ENCODE assay signal across 19 cellular contexts in the genomic region with DNA sequence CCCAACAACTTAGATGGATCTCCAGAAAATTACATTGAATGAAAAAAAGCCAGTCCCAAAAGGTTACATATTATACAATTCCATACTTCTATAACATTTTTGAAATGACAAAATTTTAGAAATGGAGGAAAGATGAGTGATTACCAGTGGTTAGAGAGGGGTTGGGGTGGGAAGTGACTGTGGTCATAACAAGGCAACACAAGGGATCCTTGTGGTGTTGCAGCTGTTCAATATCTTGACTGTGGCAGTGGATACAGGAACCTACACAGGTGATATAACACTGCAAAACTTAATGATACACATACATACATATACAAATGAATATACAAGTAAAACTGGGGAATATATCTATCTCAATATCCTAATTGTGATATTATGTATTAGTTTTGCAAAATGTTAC. TPM values are rescaled to one million over a fixed set of nuclear protein-coding genes. Genes with fewer than 3 reads are reported as not detected.
DNase-seq lines count a peak whose midpoint lies in the region; ATAC-seq, FAIRE-seq and TF ChIP-seq lines count a peak whose summit lies in the region.
"Had no signal": no experiment of that assay in that cellular context is flagged by ENCODE, and none has a peak within 500 bp of the region (broad histone marks: within the 10 kb centered on the region; RNA-seq: fewer than 3 reads in every experiment).

No MANE protein-coding gene starts in this region.

- peaks cover 5% of the 10 kb centered on the region for H3K9me3 ChIP-seq in SJCRH30 (replicated peaks)
- H3K9me3 ChIP-seq: HAP-1, Peyer's patch had no signal

- CTCF ChIA-PET in activated CD4-positive, alpha-beta T cell treated with anti-CD3 and anti-CD28 coated beads for 36 hours (lab: Charles Lee) = no interaction called here

- no peak overlapping the region for H3K27ac Mint-ChIP-seq in activated CD4-positive, alpha-beta T cell treated with anti-CD3 and anti-CD28 coated beads for 36 hours
- peak overlapping the region; percentile 10 for H3K27ac Mint-ChIP-seq in osteocyte (ENCODE audit: unreplicated experiment)

- DNase-seq in activated CD4-positive, alpha-beta T cell treated with anti-CD3 and anti-CD28 coated beads for 36 hours = peak; percentile 9
- no peak for DNase-seq in activated CD4-positive, alpha-beta T cell treated with anti-CD3 and anti-CD28 coated beads for 1 hour
- DNase-seq in GM19239 (ENCODE audit: insufficient read length, low spot score) (no peak), SJCRH30 (peak; percentile 15 to 60), osteocyte (ENCODE audit: extremely low spot score, unreplicated experiment) (no peak), NCI-H1417 (lab: John Stamatoyannopoulos, UW) (no peak), DMS79 (lab: John Stamatoyannopoulos, UW) (no peak)
- DNase-seq: CD4-positive, alpha-beta memory T cell; DMS79 treated with DMSO at 0.1 percent for 48 hours; IMR-90; NCI-H1092; NCI-H2081 treated with DMSO at 0.1 percent for 48 hours; NCI-H510A treated with DMSO at 0.1 percent for 48 hours; NCI-H82; Peyer's patch; Right ventricle myocardium superior had no signal

- H3K27me3 ChIP-seq in SJCRH30 = no peaks in the 10 kb centered on the region
- H3K27me3 ChIP-seq: Peyer's patch had no signal

- TF ChIP-seq CTCF in osteocyte (IDR thresholded peaks at IDR 0.05) = no peak

- H3K4me3 ChIP-seq in SJCRH30 = no peak overlapping the region
- H3K4me3 ChIP-seq: HAP-1, Peyer's patch had no signal

- 0 out of 2 replicates have a peak, but pooled peaks cover 3% of the 10 kb centered on the region for H3K36me3 ChIP-seq in SJCRH30
- H3K36me3 ChIP-seq: HAP-1, Peyer's patch had no signal

- peaks cover 16% of the 10 kb centered on the region for H3K36me3 Mint-ChIP-seq in activated CD4-positive, alpha-beta T cell treated with anti-CD3 and anti-CD28 coated beads for 36 hours (ENCODE audit: low read depth)
- peaks cover 14% of the 10 kb centered on the region for H3K36me3 Mint-ChIP-seq in osteocyte (ENCODE audit: unreplicated experiment)

- peaks cover 1% of the 10 kb centered on the region for H3K9me3 Mint-ChIP-seq in activated CD4-positive, alpha-beta T cell treated with anti-CD3 and anti-CD28 coated beads for 36 hours (ENCODE audit: low read depth)
- peaks cover 4% of the 10 kb centered on the region for H3K9me3 Mint-ChIP-seq in osteocyte (ENCODE audit: unreplicated experiment)

- POLR2A ChIA-PET in activated CD4-positive, alpha-beta T cell treated with anti-CD3 and anti-CD28 coated beads for 36 hours (lab: Charles Lee) = no interaction called here

- H3K4me1 Mint-ChIP-seq in activated CD4-positive, alpha-beta T cell treated with anti-CD3 and anti-CD28 coated beads for 36 hours = peaks cover 43% of the 10 kb centered on the region
- H3K4me1 Mint-ChIP-seq in osteocyte (ENCODE audit: unreplicated experiment) = peaks cover 26% of the 10 kb centered on the region

- no peaks in the 10 kb centered on the region for H3K27me3 Mint-ChIP-seq in activated CD4-positive, alpha-beta T cell treated with anti-CD3 and anti-CD28 coated beads for 36 hours
- H3K27me3 Mint-ChIP-seq in osteocyte (ENCODE audit: unreplicated experiment) = no peaks in the 10 kb centered on the region
- H3K27me3 Mint-ChIP-seq: CD4-positive, alpha-beta memory T cell had no signal

- FAIRE-seq in GM19239 (lab: Jason Lieb, UNC) = peak; percentile 42

- no peak for ATAC-seq in activated CD4-positive, alpha-beta T cell treated with anti-CD3 and anti-CD28 coated beads for 36 hours
- ATAC-seq in GM21447 (IDR thresholded peaks at IDR 0.05; ENCODE audit: unreplicated experiment) = no peak
- ATAC-seq: SK-N-SH treated with all-trans-retinoic acid at 6 μM for 48 hours had no signal

- H3K27ac ChIP-seq in SJCRH30 = no peak overlapping the region
- H3K27ac ChIP-seq: Peyer's patch had no signal

- intact Hi-C loops in activated CD4-positive, alpha-beta T cell treated with anti-CD3 and anti-CD28 coated beads for 36 hours (cut with DNase I, micrococcal nuclease) = loop anchor here (5.0 to 10.0 kb wide), 3 partner anchors 88 to 1645 kb away; partner anchors contain the start of gene GSK3B (in 1 of the 2)

- peaks cover 13% of the 10 kb centered on the region for H3K4me1 ChIP-seq in SJCRH30
- H3K4me1 ChIP-seq: HAP-1, Peyer's patch had no signal

- H3K4me3 Mint-ChIP-seq in activated CD4-positive, alpha-beta T cell treated with anti-CD3 and anti-CD28 coated beads for 36 hours = no peak overlapping the region
- H3K4me3 Mint-ChIP-seq in osteocyte (ENCODE audit: unreplicated experiment) = no peak overlapping the region

RNA-seq across cellular contexts. Expression of gene GOLGB1, which starts 9.6 kb away (rescaled TPM):
- 10 to 100 TPM; 19.0 to 19.5 TPM for total RNA-seq in activated CD4-positive, alpha-beta T cell treated with anti-CD3 and anti-CD28 coated beads for 36 hours
- 31.6 and 33.9 TPM in 2 replicates for total RNA-seq in SJCRH30 (2014; rRNA removed; shearing (Covaris generic))
- 60.5 and 71.9 TPM in 2 replicates for total RNA-seq in osteocyte

Comparison
In these comparisons a context has a peak if more than half of its experiments do, and no peak if none do; other contexts are left out.
1. DNase-seq: peak in activated CD4-positive, alpha-beta T cell treated with anti-CD3 and anti-CD28 coated beads for 36 hours (single experiment) and SJCRH30 (2 of 2); none in activated CD4-positive, alpha-beta T cell treated with anti-CD3 and anti-CD28 coated beads for 1 hour (single experiment), GM19239 (single experiment), osteocyte (single experiment), NCI-H1417 (0 of 3) and DMS79 (single experiment).